Comparison of ENCODE assay signal across 1 cellular context in the genomic region with DNA sequence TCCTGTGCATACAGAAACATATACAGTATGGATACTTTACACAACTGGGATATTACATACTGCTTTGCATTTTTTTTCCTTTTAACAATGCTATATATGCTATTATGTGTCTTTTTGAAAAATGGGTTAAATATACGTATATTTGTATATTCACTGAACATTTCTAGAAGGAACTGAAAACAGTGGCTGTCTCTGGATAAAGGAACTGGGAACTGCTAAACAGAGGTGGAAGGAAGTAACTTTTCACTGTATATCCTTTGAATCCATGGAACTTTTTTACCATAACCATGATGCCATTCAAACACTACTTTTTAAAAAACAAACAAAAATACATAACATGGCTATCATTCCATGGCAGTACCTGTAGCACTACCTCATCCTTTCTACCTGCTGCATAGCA.
TF ChIP-seq lines count a peak whose summit lies in the region.

No MANE protein-coding gene starts in this region.

TF ChIP-seq in HepG2, 621 proteins besides CTCF, POLR2A, EP300 and RAD21:
- TF ChIP-seq KAT7 (CRISPR knock-in tag; IDR thresholded peaks at IDR 0.05; ENCODE audit: borderline replicate concordance): no peak
- no peak for TF ChIP-seq BHLHE40 (IDR thresholded peaks at IDR 0.05; ENCODE audit: low read length)
